Comparison of ENCODE assay signal across 8 cellular contexts in genomic region chr11:34492806-34493414, GRCh38. TPM values are rescaled to one million over a fixed set of nuclear protein-coding genes. Genes with fewer than 3 reads are reported as not detected.
A peak's percentile ranks its signal among the peaks of the same experiment; 100 is the strongest.
DNase-seq lines count a peak whose midpoint lies in the region; ATAC-seq, FAIRE-seq and TF ChIP-seq lines count a peak whose summit lies in the region.

No MANE protein-coding gene starts in this region.

- H3K4me2 ChIP-seq in OCI-LY3 (ENCODE audit: low read length) = peak overlapping the region; percentile 10; the same call in 1 of the 2 replicates

- H3K27ac ChIP-seq in OCI-LY3 (ENCODE audit: low read length) (no peak overlapping the region), right atrium auricular region (no peak overlapping the region), small intestine (ENCODE audit: low read depth in 1 of 2, low read length in 1 of 2) (no peak overlapping the region)

- H3K9me3 ChIP-seq in OCI-LY3 (ENCODE audit: insufficient read depth, low read length) (no peaks in the 10 kb centered on the region), right atrium auricular region (no peaks in the 10 kb centered on the region), small intestine (ENCODE audit: control insufficient read depth, low read depth) (no peaks in the 10 kb centered on the region)

- no peak overlapping the region for H3K4me3 Mint-ChIP-seq in activated naive CD8-positive, alpha-beta T cell treated with anti-CD3 and anti-CD28 coated beads, Interleukin-2, amount 10 ng/mL, durations not matched to agents 7 days and 5 days

- no peaks in the 10 kb centered on the region for H4K20me1 ChIP-seq in OCI-LY3 (ENCODE audit: insufficient read depth, low read length)

- TF ChIP-seq CTCF in OCI-LY3 (IDR thresholded peaks at IDR 0.05; ENCODE audit: low read depth, low read length) (peak; percentile 89), right atrium auricular region (IDR thresholded peaks at IDR 0.05) (peak; percentile 62 to 74)

- H3K36me3 Mint-ChIP-seq in activated naive CD8-positive, alpha-beta T cell treated with anti-CD3 and anti-CD28 coated beads, Interleukin-2, amount 10 ng/mL, durations not matched to agents 7 days and 5 days = no peaks in the 10 kb centered on the region

- no peak for ATAC-seq in activated naive CD8-positive, alpha-beta T cell treated with anti-CD3 and anti-CD28 coated beads, Interleukin-2, amount 10 ng/mL, durations not matched to agents 7 days and 5 days (ENCODE audit: low read depth)
- ATAC-seq in GM19035 (IDR thresholded peaks at IDR 0.05; ENCODE audit: unreplicated experiment) (no peak), HG03025 (IDR thresholded peaks at IDR 0.05; ENCODE audit: low FRiP score, unreplicated experiment) (no peak)

- no peak overlapping the region for H2AFZ ChIP-seq in OCI-LY3 (ENCODE audit: low read depth, low read length)

- H3K4me1 Mint-ChIP-seq in activated naive CD8-positive, alpha-beta T cell treated with anti-CD3 and anti-CD28 coated beads, Interleukin-2, amount 10 ng/mL, durations not matched to agents 7 days and 5 days = no peaks in the 10 kb centered on the region

- peaks cover 7% of the 10 kb centered on the region for H3K4me1 ChIP-seq in OCI-LY3 (ENCODE audit: low read length)
- H3K4me1 ChIP-seq in right atrium auricular region = no peaks in the 10 kb centered on the region
- no peaks in the 10 kb centered on the region for H3K4me1 ChIP-seq in small intestine (ENCODE audit: control insufficient read depth in 2 of 2, insufficient read depth in 1 of 2, low read depth in 1 of 2, low read length in 1 of 2)

- no peak overlapping the region for H3K9ac ChIP-seq in OCI-LY3 (ENCODE audit: low read length)

- H3K27ac Mint-ChIP-seq in activated naive CD8-positive, alpha-beta T cell treated with anti-CD3 and anti-CD28 coated beads, Interleukin-2, amount 10 ng/mL, durations not matched to agents 7 days and 5 days = peak overlapping the region; percentile 50

- POLR2A ChIA-PET in activated naive CD8-positive, alpha-beta T cell treated with anti-CD3 and anti-CD28 coated beads, Interleukin-2, amount 10 ng/mL, durations not matched to agents 7 days and 5 days (lab: Charles Lee) = no interaction called here

- no peaks in the 10 kb centered on the region for H3K27me3 Mint-ChIP-seq in activated naive CD8-positive, alpha-beta T cell treated with anti-CD3 and anti-CD28 coated beads, Interleukin-2, amount 10 ng/mL, durations not matched to agents 7 days and 5 days

- H3K79me2 ChIP-seq in OCI-LY3 (ENCODE audit: low read length) = no peaks in the 10 kb centered on the region

- H3K36me3 ChIP-seq in OCI-LY3 (replicated peaks; ENCODE audit: low read depth, low read length) = no peaks in the 10 kb centered on the region
- no peaks in the 10 kb centered on the region for H3K36me3 ChIP-seq in right atrium auricular region
- no peaks in the 10 kb centered on the region for H3K36me3 ChIP-seq in small intestine (ENCODE audit: control insufficient read depth in 2 of 2, insufficient read depth in 2 of 2, low read length in 2 of 2)

- FAIRE-seq in small intestine (lab: Jason Lieb, UNC) = no peak

- H3K4me3 ChIP-seq in Jurkat, Clone E6-1 (ENCODE audit: low read length) = no peak overlapping the region
- H3K4me3 ChIP-seq in OCI-LY3 (ENCODE audit: low read length) (no peak overlapping the region), right atrium auricular region (no peak overlapping the region), small intestine (ENCODE audit: low read depth in 1 of 2, low read length in 2 of 2) (no peak overlapping the region)

- 39 to 46% (median 45%) methylated on average over 8 of the region's 8 CpGs for WGBS in small intestine, 3 donors

- DNase-seq in DMS79 (lab: John Stamatoyannopoulos, UW) (peak; percentile 22), right atrium auricular region (ENCODE audit: low spot score) (peak; percentile 75), small intestine (peak; percentile 69)
- DNase-seq in Jurkat, Clone E6-1 (ENCODE audit: low read depth, low spot score) = peak; percentile 28
- DNase-seq in activated naive CD8-positive, alpha-beta T cell treated with anti-CD3 and anti-CD28 coated beads, Interleukin-2, amount 10 ng/mL, durations not matched to agents 7 days and 5 days = no peak

- H3K9me3 Mint-ChIP-seq in activated naive CD8-positive, alpha-beta T cell treated with anti-CD3 and anti-CD28 coated beads, Interleukin-2, amount 10 ng/mL, durations not matched to agents 7 days and 5 days = no peaks in the 10 kb centered on the region

- H3K27me3 ChIP-seq in OCI-LY3 (ENCODE audit: low read depth, low read length) (peaks cover 11% of the 10 kb centered on the region), right atrium auricular region (no peaks in the 10 kb centered on the region), small intestine (ENCODE audit: control insufficient read depth in 2 of 2, insufficient read depth in 2 of 2, low read length in 2 of 2) (peaks cover 0 to 2% of the 10 kb centered on the region in 2 donors)

RNA-seq across cellular contexts. Expression of gene ELF5, which starts 20.7 kb away (rescaled TPM):
- not detected for polyA plus RNA-seq in Jurkat, Clone E6-1 (2012; ENCODE audit: insufficient read depth, insufficient read length)
- not detected for total RNA-seq in activated naive CD8-positive, alpha-beta T cell treated with anti-CD3 and anti-CD28 coated beads, Interleukin-2, amount 10 ng/mL, durations not matched to agents 7 days and 5 days
- total RNA-seq in right atrium auricular region = not detected
- not detected for polyA plus RNA-seq in small intestine

RNA-seq across cellular contexts. Expression of gene CAT, which starts 54.2 kb away (rescaled TPM):
- 64.0 TPM for polyA plus RNA-seq in Jurkat, Clone E6-1 (2012; ENCODE audit: insufficient read depth, insufficient read length)
- total RNA-seq in activated naive CD8-positive, alpha-beta T cell treated with anti-CD3 and anti-CD28 coated beads, Interleukin-2, amount 10 ng/mL, durations not matched to agents 7 days and 5 days = 10 to 100 TPM; 37.4 to 37.7 TPM
- total RNA-seq in right atrium auricular region = 100 to 1,000 TPM in 1 of 2 donors, 10 to 100 TPM in 1; 83.8 to 108 TPM
- 100 to 1,000 TPM in 1 of 3 donors, 10 to 100 TPM in 2; 76.7 to 222 (median 82.7) TPM for polyA plus RNA-seq in small intestine
